Comparison of ENCODE assay signal across 8 cellular contexts in genomic region chr9:97237311-97237786, GRCh38.
DNase-seq lines count a peak whose midpoint lies in the region; ATAC-seq, FAIRE-seq and TF ChIP-seq lines count a peak whose summit lies in the region.

No MANE protein-coding gene starts in this region.

- ATAC-seq in Panc1 (no peak), HG02840 (IDR thresholded peaks at IDR 0.05; ENCODE audit: low FRiP score, unreplicated experiment) (no peak), GM21526 (IDR thresholded peaks at IDR 0.05; ENCODE audit: low FRiP score, unreplicated experiment) (no peak)

- no peaks in the 10 kb centered on the region for H4K20me1 ChIP-seq in endothelial cell of umbilical vein (replicated peaks; ENCODE audit: control insufficient read depth, extremely low read depth, insufficient read depth, low read length)

- H3K4me3 ChIP-seq in Panc1 (ENCODE audit: low read depth in 2 of 2, low read length in 2 of 2) (peak overlapping the region; percentile 72 to 75), endothelial cell of umbilical vein (replicated peaks in 1 of 3; ENCODE audit: insufficient read depth in 1 of 3, low read depth in 1 of 3, low read length in 3 of 3) (no peak overlapping the region), ovary (peak overlapping the region; percentile 46)

- H3K4me1 ChIP-seq in Panc1 (ENCODE audit: control insufficient read depth, insufficient read depth, low read length) (no peaks in the 10 kb centered on the region), endothelial cell of umbilical vein (ENCODE audit: control insufficient read depth, extremely low read depth, insufficient read depth, low read length) (peaks cover 6% of the 10 kb centered on the region), ovary (ENCODE audit: insufficient read depth) (no peaks in the 10 kb centered on the region)

- in situ Hi-C loops in G401 (cut with HindIII; ENCODE audit: low sequenced_read_pairs) (no loop called here), Panc1 (cut with HindIII; ENCODE audit: low pct_unique_long_range_greater_than_20kb, low sequenced_read_pairs) (no loop called here), KBM-7 (cut with MboI; ENCODE audit: low pct_unique_long_range_greater_than_20kb, low sequenced_read_pairs) (no loop called here)

- dilution Hi-C loops in endothelial cell of umbilical vein (cut with MboI; ENCODE audit: extremely low pct_ligation_motif_present, low sequenced_read_pairs), result no loop called here

- H3K27me3 ChIP-seq in Panc1 (ENCODE audit: control insufficient read depth, insufficient read depth, low read length) (no peaks in the 10 kb centered on the region), endothelial cell of umbilical vein (ENCODE audit: control insufficient read depth in 2 of 2, insufficient read depth in 2 of 2, low read length in 2 of 2) (no peaks in the 10 kb centered on the region), ovary (no peaks in the 10 kb centered on the region)

- H3K27ac ChIP-seq in Panc1 (ENCODE audit: low read length) (peak overlapping the region; percentile 89), endothelial cell of umbilical vein (ENCODE audit: insufficient read depth, low read depth, low read length) (no peak overlapping the region), ovary (no peak overlapping the region)

- no peak overlapping the region for H3K9ac ChIP-seq in endothelial cell of umbilical vein (replicated peaks; ENCODE audit: extremely low read depth, insufficient read depth, low read length)

- intact Hi-C loops in Panc1 (cut with micrococcal nuclease; ENCODE audit: unreplicated experiment) (no loop called here), endothelial cell of umbilical vein (cut with micrococcal nuclease) (loop anchor here (5.0 kb wide), 2 partner anchors 70 to 380 kb away; partner anchors contain the start of gene CCDC180), ovary (cut with DNase I) (no loop called here)

- no peak for TF ChIP-seq EP300 in ovary (IDR thresholded peaks at IDR 0.05)

- POLR2A ChIA-PET in Panc1 (lab: Charles Lee) (no interaction called here), endothelial cell of umbilical vein (lab: Charles Lee) (no interaction called here)

- FAIRE-seq in endothelial cell of umbilical vein (lab: Jason Lieb, UNC), result no peak

- DNase-seq in G401 (ENCODE audit: low spot score) (peak; percentile 7), Panc1 (ENCODE audit: low read depth, low spot score) (no peak), endothelial cell of umbilical vein (ENCODE audit: low read depth, low spot score) (no peak), ovary (peak in 2 of 5 donors; percentile 28 to 45), SIG-M5 treated with dmso at 0.1 percent for 504 hours (lab: John Stamatoyannopoulos, UW; ENCODE audit: unreplicated experiment) (no peak), KBM-7 (no peak)

- H3K79me2 ChIP-seq in endothelial cell of umbilical vein (ENCODE audit: control insufficient read depth, insufficient read depth, low read length), result no peaks in the 10 kb centered on the region

- H3K9me1 ChIP-seq in endothelial cell of umbilical vein (replicated peaks; ENCODE audit: control insufficient read depth, extremely low read depth, insufficient read depth, low read length), result no peaks in the 10 kb centered on the region

- TF ChIP-seq CTCF in Panc1 (IDR thresholded peaks at IDR 0.05) (no peak), endothelial cell of umbilical vein (IDR thresholded peaks at IDR 0.05; ENCODE audit: extremely low read depth in 1 of 2, insufficient read depth in 1 of 2, low read depth in 1 of 2, low read length in 2 of 2) (no peak), ovary (IDR thresholded peaks at IDR 0.05) (no peak)

- peaks cover 3% of the 10 kb centered on the region; the same call in 1 of the 2 replicates for H3K36me3 ChIP-seq in Panc1 (ENCODE audit: control insufficient read depth, insufficient read depth, low read length)
- H3K36me3 ChIP-seq in endothelial cell of umbilical vein (ENCODE audit: control insufficient read depth in 2 of 2, extremely low read depth in 1 of 2, insufficient read depth in 2 of 2, low read length in 2 of 2), result no peaks in the 10 kb centered on the region
- no peaks in the 10 kb centered on the region for H3K36me3 ChIP-seq in ovary

- no peak for TF ChIP-seq POLR2A in endothelial cell of umbilical vein (IDR thresholded peaks at IDR 0.05; ENCODE audit: low read depth, low read length)
- no peak for TF ChIP-seq POLR2A in ovary (IDR thresholded peaks at IDR 0.05)

- H3K4me2 ChIP-seq in endothelial cell of umbilical vein (ENCODE audit: insufficient read depth, low read length), result no peak overlapping the region

- peak overlapping the region; percentile 3 for H2AFZ ChIP-seq in endothelial cell of umbilical vein (ENCODE audit: low read depth, low read length)

- WGBS in ovary, 3 donors, result 56 to 76% (median 64%) methylated on average over 23 of the region's 23 CpGs

- BruUV-seq in Panc1 (replicated peaks; lab: Mats Ljungman, UMichigan) (TSS peak; percentile 67), endothelial cell of umbilical vein (replicated peaks; lab: Mats Ljungman, UMichigan) (no TSS peak)

- H3K9me3 ChIP-seq in Panc1 (ENCODE audit: control insufficient read depth, insufficient read depth, low read depth, low read length) (no peaks in the 10 kb centered on the region), endothelial cell of umbilical vein (replicated peaks; ENCODE audit: control insufficient read depth, insufficient read depth, low read length) (no peaks in the 10 kb centered on the region), ovary (no peaks in the 10 kb centered on the region)

- CTCF ChIA-PET in Panc1 (lab: Charles Lee) (interaction anchor here (0.6 kb wide), 1 partner anchor 381 kb away, joined by 3 read pairs; no protein-coding TSS in a partner anchor), endothelial cell of umbilical vein (lab: Charles Lee) (interaction anchor here (1.0 to 2.1 kb wide), 4 partner anchors 16 to 380 kb away, joined by 3 to 13 read pairs (median 6); no protein-coding TSS in a partner anchor)

TF ChIP-seq in endothelial cell of umbilical vein, 7 proteins besides CTCF, POLR2A, EP300 and RAD21:
- TF ChIP-seq JUN (IDR thresholded peaks at IDR 0.05; ENCODE audit: borderline replicate concordance, insufficient read depth, insufficient read length, low read depth) (no peak), FOS (IDR thresholded peaks at IDR 0.05; ENCODE audit: borderline replicate concordance, insufficient read depth, low read length) (no peak)

Comparison
In these comparisons a context has a peak if more than half of its experiments do, and no peak if none do; other contexts are left out.
1. H3K4me3 ChIP-seq: peak in Panc1 (2 of 2) and ovary (single experiment); none in endothelial cell of umbilical vein (0 of 3).